ENCODE assay signal across 29 cellular contexts in the genomic region with DNA sequence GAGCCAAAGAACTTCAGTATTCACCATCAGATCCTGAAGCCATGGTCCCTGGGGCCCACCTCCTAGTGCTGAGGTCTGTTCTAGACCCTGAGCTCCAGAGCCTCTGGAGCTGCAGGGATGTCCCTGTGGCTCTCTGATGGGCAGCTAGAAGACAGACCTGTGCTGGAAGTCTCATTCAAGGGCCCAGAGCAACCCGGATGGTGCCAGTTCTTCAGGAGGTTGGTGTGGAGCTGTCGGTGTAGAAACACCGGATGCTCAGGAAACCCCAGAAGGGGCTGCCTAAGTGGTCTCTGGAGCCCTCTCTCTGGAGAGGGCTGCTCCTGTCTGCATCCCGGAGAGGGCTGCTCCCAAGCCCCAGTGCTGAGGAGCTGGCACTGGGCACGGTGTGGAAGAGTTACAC.
"Had no signal": no experiment of that assay in that cellular context is flagged by ENCODE, and none has a peak within 500 bp of the region (broad histone marks: within the 10 kb centered on the region; RNA-seq: fewer than 3 reads in every experiment).

No MANE protein-coding gene starts in this region.

- H3K27me3 ChIP-seq: ascending aorta, breast epithelium, cardiac muscle cell, colonic mucosa had no signal

- ATAC-seq: activated CD4-positive, CD25-positive, alpha-beta regulatory T cell treated with anti-CD3 and anti-CD28 coated beads, Interleukin-2, amount 50 U/mL, for 24 hours; activated CD8-positive, alpha-beta T cell treated with anti-CD3 and anti-CD28 coated beads for 36 hours; activated naive CD4-positive, alpha-beta T cell treated with anti-CD3 and anti-CD28 coated beads, Interleukin-2, amount 50 U/mL, for 72 hours; activated T-cell treated with anti-CD3 and anti-CD28 coated beads, Interleukin-2, amount 50 U/mL, for 4 hours; activated T-helper 17 cell treated with anti-CD3 and anti-CD28 coated beads, Interleukin-2, amount 50 U/mL, for 72 hours; esophagus mucosa; T-helper 17 cell had no signal

- H3K9me3 ChIP-seq: ascending aorta, breast epithelium, colonic mucosa had no signal

- DNase-seq: activated B cell treated with CpG ODN at 0.5 μM for 24 hours; activated CD4-positive, alpha-beta T cell treated with anti-CD3 and anti-CD28 coated beads for 48 hours; activated CD4-positive, alpha-beta T cell treated with anti-CD3 and anti-CD28 coated beads, Interleukin-2, amount 50 U/mL, for 1 hour; activated CD4-positive, alpha-beta T cell treated with anti-CD3 and anti-CD28 coated beads, Interleukin-2, amount 50 U/mL, for 48 hours; activated CD8-positive, alpha-beta memory T cell treated with anti-CD3 and anti-CD28 coated beads for 24 hours; activated CD8-positive, alpha-beta T cell treated with anti-CD3 and anti-CD28 coated beads for 36 hours; activated effector memory CD4-positive, alpha-beta T cell treated with Interleukin-2 at 50 U/mL for 16 hours; activated gamma-delta T cell treated with Interleukin-2 at 50 U/mL for 16 hours; activated naive CD4-positive, alpha-beta T cell treated with anti-CD3 and anti-CD28 coated beads for 36 hours; activated naive CD8-positive, alpha-beta T cell treated with anti-CD3 and anti-CD28 coated beads, Interleukin-2, amount 10 ng/mL, durations not matched to agents 7 days and 5 days; activated T-cell treated with anti-CD3 and anti-CD28 coated beads, Interleukin-2, amount 50 U/mL, for 4 hours; central memory CD4-positive, alpha-beta T cell; cerebellar nuclear complex; colonic mucosa; effector CD8-positive, alpha-beta T cell; foreskin fibroblast; T-helper 1 cell; T-helper 17 cell; T1000; WERI-Rb-1 had no signal

- H3K4me3 Mint-ChIP-seq: activated B cell treated with CpG ODN at 0.5 μM for 24 hours; activated CD8-positive, alpha-beta T cell treated with anti-CD3 and anti-CD28 coated beads for 36 hours; activated naive CD4-positive, alpha-beta T cell treated with anti-CD3 and anti-CD28 coated beads for 36 hours; activated naive CD8-positive, alpha-beta T cell treated with anti-CD3 and anti-CD28 coated beads, Interleukin-2, amount 10 ng/mL, durations not matched to agents 7 days and 5 days; activated T-cell treated with anti-CD3 and anti-CD28 coated beads, Interleukin-2, amount 50 U/mL, for 4 hours; activated T-helper 17 cell treated with anti-CD3 and anti-CD28 coated beads, Interleukin-2, amount 50 U/mL, for 72 hours; brain; T-helper 17 cell; T-helper 2 cell treated with Interferon-gamma antibody and Interleukin-4, amounts not matched to agents 5 μg/mL and 100 μg/mL, for 36 hours had no signal

- H3K4me1 ChIP-seq: ascending aorta, breast epithelium, colonic mucosa had no signal

- H3K27ac Mint-ChIP-seq: activated B cell treated with CpG ODN at 0.5 μM for 24 hours; activated CD8-positive, alpha-beta T cell treated with anti-CD3 and anti-CD28 coated beads for 36 hours; activated naive CD4-positive, alpha-beta T cell treated with anti-CD3 and anti-CD28 coated beads for 36 hours; activated naive CD4-positive, alpha-beta T cell treated with anti-CD3 and anti-CD28 coated beads, Interleukin-2, amount 50 U/mL, for 72 hours; activated naive CD8-positive, alpha-beta T cell treated with anti-CD3 and anti-CD28 coated beads, Interleukin-2, amount 10 ng/mL, durations not matched to agents 7 days and 5 days; activated T-helper 17 cell treated with anti-CD3 and anti-CD28 coated beads, Interleukin-2, amount 50 U/mL, for 72 hours; T-helper 17 cell; T-helper 2 cell treated with Interferon-gamma antibody and Interleukin-4, amounts not matched to agents 5 μg/mL and 100 μg/mL, for 36 hours had no signal

- H3K4me3 ChIP-seq: ascending aorta, breast epithelium, cardiac muscle cell, colonic mucosa had no signal

- H3K36me3 Mint-ChIP-seq: activated naive CD4-positive, alpha-beta T cell treated with anti-CD3 and anti-CD28 coated beads, Interleukin-2, amount 50 U/mL, for 72 hours; activated naive CD8-positive, alpha-beta T cell treated with anti-CD3 and anti-CD28 coated beads, Interleukin-2, amount 10 ng/mL, durations not matched to agents 7 days and 5 days; brain had no signal

- H3K36me3 ChIP-seq: ascending aorta, breast epithelium, cardiac muscle cell, colonic mucosa, WERI-Rb-1 had no signal

- H3K4me1 Mint-ChIP-seq: activated T-helper 17 cell treated with anti-CD3 and anti-CD28 coated beads, Interleukin-2, amount 50 U/mL, for 72 hours had no signal

- H3K9me3 Mint-ChIP-seq: activated B cell treated with CpG ODN at 0.5 μM for 24 hours; activated CD8-positive, alpha-beta T cell treated with anti-CD3 and anti-CD28 coated beads for 36 hours; activated naive CD4-positive, alpha-beta T cell treated with anti-CD3 and anti-CD28 coated beads for 36 hours; activated naive CD4-positive, alpha-beta T cell treated with anti-CD3 and anti-CD28 coated beads, Interleukin-2, amount 50 U/mL, for 72 hours; activated naive CD8-positive, alpha-beta T cell treated with anti-CD3 and anti-CD28 coated beads, Interleukin-2, amount 10 ng/mL, durations not matched to agents 7 days and 5 days; activated T-cell treated with anti-CD3 and anti-CD28 coated beads, Interleukin-2, amount 50 U/mL, for 4 hours; activated T-helper 17 cell treated with anti-CD3 and anti-CD28 coated beads, Interleukin-2, amount 50 U/mL, for 72 hours; brain; T-helper 2 cell treated with Interferon-gamma antibody and Interleukin-4, amounts not matched to agents 5 μg/mL and 100 μg/mL, for 36 hours had no signal

- H3K27ac ChIP-seq: ascending aorta, breast epithelium, cardiac muscle cell, colonic mucosa, WERI-Rb-1 had no signal
